9 cellular contexts compared by ENCODE assay signal in the genomic region with DNA sequence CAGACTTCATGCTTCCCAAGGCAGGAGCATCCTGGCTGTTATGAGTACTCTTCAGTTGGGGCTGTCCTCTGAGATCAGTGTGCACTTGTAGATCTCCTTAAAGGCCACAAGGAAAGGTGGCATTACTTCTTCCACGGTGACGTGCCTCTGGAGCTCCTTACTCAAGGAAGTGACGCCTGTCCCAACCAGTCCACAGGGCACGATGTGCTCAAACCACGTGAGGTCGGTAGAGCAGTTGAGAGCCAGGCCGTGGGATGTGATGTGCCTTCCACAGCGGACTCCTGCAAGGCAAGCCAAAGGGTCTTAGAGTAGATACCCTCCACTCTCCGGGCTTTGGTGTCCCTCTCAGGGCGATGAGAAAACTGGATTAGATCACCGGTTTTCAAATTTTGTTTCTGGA. TPM values are rescaled to one million over a fixed set of nuclear protein-coding genes. Genes with fewer than 3 reads are reported as not detected.
DNase-seq lines count a peak whose midpoint lies in the region; ATAC-seq and TF ChIP-seq lines count a peak whose summit lies in the region.
"Had no signal": no experiment of that assay in that cellular context is flagged by ENCODE, and none has a peak within 500 bp of the region (broad histone marks: within the 10 kb centered on the region; RNA-seq: fewer than 3 reads in every experiment).

No MANE protein-coding gene starts in this region.

- CTCF ChIA-PET in PC-9 (lab: Charles Lee): no interaction called here

- POLR2A ChIA-PET in PC-9 (lab: Charles Lee; ENCODE audit: unreplicated experiment): interaction anchor here (0.7 kb wide), 1 partner anchor 89 kb away, joined by 15 read pairs; no protein-coding TSS in a partner anchor

- peaks cover 27% of the 10 kb centered on the region for H3F3A ChIP-seq in PC-9 (ENCODE audit: insufficient read depth, low read depth)

- TF ChIP-seq POLR2A in spleen (IDR thresholded peaks at IDR 0.05) (no peak), lower leg skin (IDR thresholded peaks at IDR 0.05) (no peak)

- H3K4me3 ChIP-seq in PC-9 (peak overlapping the region; percentile 70), spleen (no peak overlapping the region), lower leg skin (ENCODE audit: low read depth, poor library complexity, severe bottlenecking) (no peak overlapping the region)

- H4K20me1 ChIP-seq in PC-9 (ENCODE audit: insufficient read depth): no peaks in the 10 kb centered on the region

- peak overlapping the region; percentile 94 for H3K4me2 ChIP-seq in PC-9

- H3K9me3 Mint-ChIP-seq in activated T-cell treated with anti-CD3 and anti-CD28 coated beads, Interleukin-2, amount 50 U/mL, for 24 hours: no peaks in the 10 kb centered on the region
- H3K9me3 Mint-ChIP-seq in effector memory CD8-positive, alpha-beta T cell: no peaks in the 10 kb centered on the region

- intact Hi-C loops in PC-9 (cut with micrococcal nuclease; ENCODE audit: unreplicated experiment): loop anchor here (2.0 kb wide), 1 partner anchor 79 kb away; no protein-coding TSS in a partner anchor
- intact Hi-C loops in spleen (cut with DNase I; ENCODE audit: low total_unique reads): no loop called here
- intact Hi-C loops in lower leg skin (cut with DNase I; ENCODE audit: low total_unique reads): no loop called here

- peaks cover 20% of the 10 kb centered on the region for H3K4me1 Mint-ChIP-seq in activated T-cell treated with anti-CD3 and anti-CD28 coated beads, Interleukin-2, amount 50 U/mL, for 24 hours (ENCODE audit: low read depth)
- peaks cover 11 to 15% of the 10 kb centered on the region in 2 donors for H3K4me1 Mint-ChIP-seq in effector memory CD8-positive, alpha-beta T cell (ENCODE audit: low read depth in 2 of 2)

- peaks cover 4% of the 10 kb centered on the region for H3K36me3 Mint-ChIP-seq in activated T-cell treated with anti-CD3 and anti-CD28 coated beads, Interleukin-2, amount 50 U/mL, for 24 hours (ENCODE audit: low read depth)
- peaks cover 5% of the 10 kb centered on the region for H3K36me3 Mint-ChIP-seq in effector memory CD8-positive, alpha-beta T cell (ENCODE audit: insufficient read depth)

- no peak for DNase-seq in activated T-cell treated with anti-CD3 and anti-CD28 coated beads, Interleukin-2, amount 50 U/mL, for 24 hours
- no peak for DNase-seq in activated T-cell treated with anti-CD3 and anti-CD28 coated beads, Interleukin-2, amount 50 U/mL, for 1 hour
- DNase-seq in PC-9 (no peak), spleen (peak; percentile 78), NCI-H2227 (lab: John Stamatoyannopoulos, UW; ENCODE audit: unreplicated experiment) (no peak), lower leg skin (ENCODE audit: low spot score in 2 of 2) (no peak)
- no peak for DNase-seq in effector memory CD8-positive, alpha-beta T cell

- peak overlapping the region; percentile 78 for H3K4me3 Mint-ChIP-seq in activated T-cell treated with anti-CD3 and anti-CD28 coated beads, Interleukin-2, amount 50 U/mL, for 24 hours
- H3K4me3 Mint-ChIP-seq in effector memory CD8-positive, alpha-beta T cell: peak overlapping the region; percentile 28 to 83

- no peaks in the 10 kb centered on the region for H3K27me3 Mint-ChIP-seq in activated T-cell treated with anti-CD3 and anti-CD28 coated beads, Interleukin-2, amount 50 U/mL, for 24 hours
- H3K27me3 Mint-ChIP-seq in effector memory CD8-positive, alpha-beta T cell: no peaks in the 10 kb centered on the region

- TSS peak; percentile 59 for BruUV-seq in PC-9 (replicated peaks; lab: Mats Ljungman, UMichigan)

- TF ChIP-seq CTCF in PC-9 (conservative IDR thresholded peaks at IDR 0.05) (no peak), spleen (IDR thresholded peaks at IDR 0.05 in 8 of 11, conservative IDR thresholded peaks at IDR 0.05 in 3 of 11) (no peak), lower leg skin (IDR thresholded peaks at IDR 0.05) (no peak)

- no peaks in the 10 kb centered on the region for H3K9me2 ChIP-seq in PC-9 (ENCODE audit: insufficient read depth)

- peaks cover 11% of the 10 kb centered on the region for H3K9me3 ChIP-seq in PC-9 (ENCODE audit: insufficient read depth, low read depth)
- peaks cover 0 to 4% (median 0%) of the 10 kb centered on the region in 8 donors for H3K9me3 ChIP-seq in spleen

- H3K36me3 ChIP-seq in PC-9 (ENCODE audit: low read depth) (peaks cover 4% of the 10 kb centered on the region; the same call in 1 of the 2 replicates), spleen (peaks cover 0 to 6% (median 0%) of the 10 kb centered on the region in 6 donors)

- H3K27me3 ChIP-seq in PC-9 (ENCODE audit: insufficient read depth, low read depth) (no peaks in the 10 kb centered on the region), spleen (replicated peaks in 1 of 7) (no peaks in the 10 kb centered on the region)

- peaks cover 23% of the 10 kb centered on the region for H3K4me1 ChIP-seq in PC-9 (replicated peaks; ENCODE audit: insufficient read depth)
- peaks cover 0 to 30% (median 15%) of the 10 kb centered on the region in 6 donors for H3K4me1 ChIP-seq in spleen

- H3K27ac ChIP-seq in PC-9: peak overlapping the region; percentile 82
- peak overlapping the region in 2 of 8 donors; percentile 99 to 100 for H3K27ac ChIP-seq in spleen

- no peak for ATAC-seq in effector memory CD8-positive, alpha-beta T cell (replicated peaks)
- no peak for ATAC-seq in GM21526 (IDR thresholded peaks at IDR 0.05; ENCODE audit: low FRiP score, unreplicated experiment)

- H3K79me2 ChIP-seq in PC-9 (ENCODE audit: low read depth): no peaks in the 10 kb centered on the region

- peak overlapping the region; percentile 93 for H3K27ac Mint-ChIP-seq in activated T-cell treated with anti-CD3 and anti-CD28 coated beads, Interleukin-2, amount 50 U/mL, for 24 hours
- H3K27ac Mint-ChIP-seq in effector memory CD8-positive, alpha-beta T cell: no peak overlapping the region

- WGBS in spleen, 5 donors: 89 to 93% (median 92%) methylated on average over 11 of the region's 11 CpGs
- WGBS in lower leg skin, 2 donors: 85 to 91% methylated on average over 11 of the region's 11 CpGs

- peak overlapping the region; percentile 71; the same call in 1 of the 2 replicates for H2AFZ ChIP-seq in PC-9

RNA-seq across cellular contexts. Expression of a gene that starts 1.4 kb away (rescaled TPM):
- total RNA-seq in PC-9 (2021) (5.8 and 6.8 TPM in 2 replicates), spleen (1 to 10 TPM; 2.3 to 9.1 (median 4.6) TPM), lower leg skin (10 to 100 TPM in 1 of 4 donors, 1 to 10 TPM in 3; 4.0 to 10.9 (median 8.1) TPM)
- 1 to 10 TPM; 2.0 to 3.3 (median 2.1) TPM for polyA plus RNA-seq in spleen

RNA-seq across cellular contexts. Expression of a gene that starts 24.7 kb away (rescaled TPM):
- total RNA-seq in PC-9 (2021) (0.28 and 0.52 TPM in 2 replicates), spleen (10 to 100 TPM; 19.3 to 61.8 (median 27.0) TPM), lower leg skin (1 to 10 TPM in 2 of 4 donors, under 1 TPM in 1, not detected in 1; 0.08 to 2.0 (median 1.9) TPM)
- polyA plus RNA-seq in spleen: 1 to 10 TPM; 4.2 to 9.6 (median 5.1) TPM
- total RNA-seq: SK-MEL-5 had no signal

Comparison
In these comparisons a context has a peak if more than half of its experiments do, and no peak if none do; other contexts are left out.
1. RNA of a gene that starts 24.7 kb away (total RNA-seq): 19.3 to 61.8 TPM in spleen; 0.08 to 2.0 TPM in lower leg skin and 0.28 to 0.52 TPM in PC-9; every median in the first group is over 4 times any median in the second.